Comparison of ENCODE assay signal across 12 cellular contexts in the genomic region with DNA sequence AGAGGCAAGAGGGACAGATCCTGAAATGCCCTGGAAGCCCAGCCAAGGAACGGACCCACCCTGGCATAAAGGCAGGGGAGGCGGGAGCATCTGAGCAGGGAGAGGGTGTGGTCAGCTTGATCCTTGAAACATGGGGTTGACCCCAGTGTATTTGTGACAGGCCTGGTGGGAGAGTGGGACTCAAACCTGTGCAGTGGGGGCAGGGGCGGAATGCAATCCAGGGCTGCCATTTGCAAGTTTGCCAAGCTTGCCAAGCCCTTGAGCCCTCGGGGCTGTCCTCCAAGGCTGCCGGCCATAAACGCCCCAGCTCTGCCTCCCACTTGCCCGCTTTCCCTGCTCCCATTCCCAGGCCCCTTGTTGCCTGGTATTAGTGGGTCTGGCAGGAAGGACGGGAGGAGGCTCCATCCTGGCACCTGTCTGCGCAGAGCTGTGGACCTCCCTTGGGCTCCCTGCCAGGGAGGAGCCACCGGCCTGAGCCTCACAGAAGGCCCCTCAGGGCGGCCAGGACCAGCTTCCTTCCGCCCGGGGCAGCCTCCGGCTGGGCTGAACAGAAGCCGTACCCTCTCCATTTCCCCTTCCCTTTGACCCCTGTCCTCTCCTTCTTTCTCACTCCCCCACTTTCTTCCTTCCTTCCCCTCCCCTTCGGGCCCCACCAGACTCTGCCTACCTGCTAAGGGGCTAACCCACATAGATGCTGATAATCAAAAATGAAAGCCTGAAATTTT. TPM values are rescaled to one million over a fixed set of nuclear protein-coding genes. Genes with fewer than 3 reads are reported as not detected.
DNase-seq lines count a peak whose midpoint lies in the region; ATAC-seq lines count a peak whose summit lies in the region.
"Had no signal": no experiment of that assay in that cellular context is flagged by ENCODE, and none has a peak within 500 bp of the region (broad histone marks: within the 10 kb centered on the region; RNA-seq: fewer than 3 reads in every experiment).

No MANE protein-coding gene starts in this region.

- POLR2A ChIA-PET in activated CD4-positive, alpha-beta T cell treated with anti-CD3 and anti-CD28 coated beads for 36 hours (lab: Charles Lee) = interaction anchor here (0.8 kb wide), 1 partner anchor 21 kb away, joined by 5 read pairs; a partner anchor contains a TSS

- H3K4me1 Mint-ChIP-seq in activated CD4-positive, alpha-beta T cell treated with anti-CD3 and anti-CD28 coated beads for 36 hours = peaks cover 84% of the 10 kb centered on the region

- CTCF ChIA-PET in activated CD4-positive, alpha-beta T cell treated with anti-CD3 and anti-CD28 coated beads for 36 hours (lab: Charles Lee) = interaction anchor here (1.0 to 3.0 kb wide), 2 partner anchors 11 to 19 kb away, joined by 4 to 18 read pairs; a partner anchor contains a TSS

- intact Hi-C loops in activated CD4-positive, alpha-beta T cell treated with anti-CD3 and anti-CD28 coated beads for 36 hours (cut with DNase I, micrococcal nuclease) = no loop called here

- H3K36me3 Mint-ChIP-seq in activated CD4-positive, alpha-beta T cell treated with anti-CD3 and anti-CD28 coated beads for 36 hours (ENCODE audit: low read depth) = peaks cover 4% of the 10 kb centered on the region

- no peaks in the 10 kb centered on the region for H3K9me3 Mint-ChIP-seq in activated CD4-positive, alpha-beta T cell treated with anti-CD3 and anti-CD28 coated beads for 36 hours (ENCODE audit: low read depth)
- H3K9me3 Mint-ChIP-seq: brain had no signal

- H3K4me3 Mint-ChIP-seq in activated CD4-positive, alpha-beta T cell treated with anti-CD3 and anti-CD28 coated beads for 36 hours = peak overlapping the region; percentile 36
- H3K4me3 Mint-ChIP-seq: brain had no signal

- no peak for DNase-seq in activated CD4-positive, alpha-beta T cell treated with anti-CD3 and anti-CD28 coated beads for 36 hours
- no peak for DNase-seq in activated CD4-positive, alpha-beta T cell treated with anti-CD3 and anti-CD28 coated beads for 1 hour
- DNase-seq in NCI-H69 (lab: John Stamatoyannopoulos, UW) (peak; percentile 16), dermis blood vessel endothelial cell (peak; percentile 29), HUDEP-2 (lab: John Stamatoyannopoulos, UW; ENCODE audit: unreplicated experiment in 76 of 76) (no peak)
- DNase-seq: ACHN, GDM1, NCI-H187 had no signal

- peak overlapping the region; percentile 80 for H3K27ac Mint-ChIP-seq in activated CD4-positive, alpha-beta T cell treated with anti-CD3 and anti-CD28 coated beads for 36 hours
- H3K27ac Mint-ChIP-seq: brain had no signal

- ATAC-seq in activated CD4-positive, alpha-beta T cell treated with anti-CD3 and anti-CD28 coated beads for 36 hours = no peak
- ATAC-seq in GM19452 (IDR thresholded peaks at IDR 0.05; ENCODE audit: unreplicated experiment) = no peak
- ATAC-seq in GM18870 (IDR thresholded peaks at IDR 0.05; ENCODE audit: unreplicated experiment) = no peak

- H3K4me3 ChIP-seq in skin epidermis = peak overlapping the region in 1 of 7 experiments; percentile 23

- H3K27me3 Mint-ChIP-seq in activated CD4-positive, alpha-beta T cell treated with anti-CD3 and anti-CD28 coated beads for 36 hours = no peaks in the 10 kb centered on the region
- H3K27me3 Mint-ChIP-seq: brain had no signal

- peak overlapping the region in 17 of 21 experiments; percentile 18 to 94 (median 59) for H3K27ac ChIP-seq in skin epidermis

RNA-seq across cellular contexts. Expression of a gene that starts 0.7 kb away (rescaled TPM):
- total RNA-seq in activated CD4-positive, alpha-beta T cell treated with anti-CD3 and anti-CD28 coated beads for 36 hours = 1 to 10 TPM; 1.9 to 2.1 TPM
- total RNA-seq in dermis blood vessel endothelial cell = not detected in 2 replicates

RNA-seq across cellular contexts. Expression of a gene that starts 15.3 kb away (rescaled TPM):
- total RNA-seq in activated CD4-positive, alpha-beta T cell treated with anti-CD3 and anti-CD28 coated beads for 36 hours = 10 to 100 TPM; 36.4 to 45.0 TPM
- 62.2 and 68.9 TPM in 2 replicates for total RNA-seq in dermis blood vessel endothelial cell

RNA-seq across cellular contexts. Expression of a gene that starts 21.6 kb away (rescaled TPM):
- 10 to 100 TPM; 10.1 to 16.7 TPM for total RNA-seq in activated CD4-positive, alpha-beta T cell treated with anti-CD3 and anti-CD28 coated beads for 36 hours
- total RNA-seq in dermis blood vessel endothelial cell = 13.7 and 17.0 TPM in 2 replicates

RNA-seq across cellular contexts. Expression of a gene that starts 53.9 kb away (rescaled TPM):
- 100 to 1,000 TPM in 1 of 2 experiments, 10 to 100 TPM in 1; 66.8 to 122 TPM for total RNA-seq in activated CD4-positive, alpha-beta T cell treated with anti-CD3 and anti-CD28 coated beads for 36 hours
- total RNA-seq in dermis blood vessel endothelial cell = 88.2 and 147 TPM in 2 replicates

Comparison
In these comparisons a context has a peak if more than half of its experiments do, and no peak if none do; other contexts are left out.
1. DNase-seq: peak in NCI-H69 (single experiment) and dermis blood vessel endothelial cell (single experiment); none in activated CD4-positive, alpha-beta T cell treated with anti-CD3 and anti-CD28 coated beads for 36 hours (single experiment), activated CD4-positive, alpha-beta T cell treated with anti-CD3 and anti-CD28 coated beads for 1 hour (single experiment) and HUDEP-2 (0 of 76).